In genomic region chr1:247467008-247467572, GRCh38 we compare ENCODE assay signal across 30 cellular contexts. TPM values are rescaled to one million over a fixed set of nuclear protein-coding genes. Genes with fewer than 3 reads are reported as not detected.
"Had no signal": no experiment of that assay in that cellular context is flagged by ENCODE, and none has a peak within 500 bp of the region (broad histone marks: within the 10 kb centered on the region; RNA-seq: fewer than 3 reads in every experiment).

No MANE protein-coding gene starts in this region.

- FAIRE-seq: RCC 7860 had no signal

- DNase-seq: activated B cell treated with CpG ODN at 0.5 μM for 24 hours; activated CD4-positive, alpha-beta memory T cell treated with anti-CD3 and anti-CD28 coated beads, Interleukin-2, amount 10 ng/mL, durations not matched to agents 7 days and 5 days; activated CD4-positive, alpha-beta T cell treated with anti-CD3 and anti-CD28 coated beads for 1 hour; activated CD4-positive, alpha-beta T cell treated with anti-CD3 and anti-CD28 coated beads, Interleukin-2, amount 10 ng/mL, durations not matched to agents 7 days and 5 days; activated naive CD8-positive, alpha-beta T cell treated with anti-CD3 and anti-CD28 coated beads, Interleukin-2, amount 50 U/mL, for 24 hours; amniotic stem cell; body of pancreas; Kasumi-1; KBM-7; NCI-H1092; NCI-H1417; NCI-H1694; NCI-H2029; NCI-H2107; NCI-H2171 treated with DMSO at 0.1 percent for 48 hours; NCI-H226; NCI-H526; NCI-H774; PC-3; SHP77; T-cell; T-helper 2 cell; T1000 had no signal

- H3K27me3 Mint-ChIP-seq: activated B cell treated with CpG ODN at 0.5 μM for 24 hours; activated CD4-positive, alpha-beta memory T cell treated with anti-CD3 and anti-CD28 coated beads, Interleukin-2, amount 10 ng/mL, durations not matched to agents 7 days and 5 days; activated CD4-positive, alpha-beta T cell treated with anti-CD3 and anti-CD28 coated beads, Interleukin-2, amount 10 ng/mL, durations not matched to agents 7 days and 5 days had no signal

- H3K36me3 Mint-ChIP-seq: activated naive CD4-positive, alpha-beta T cell treated with anti-CD3 and anti-CD28 coated beads, Interleukin-2, amount 50 U/mL, for 24 hours; T-cell had no signal

- H3K4me1 ChIP-seq: ascending aorta, body of pancreas had no signal

- H3K27ac ChIP-seq: ascending aorta, body of pancreas had no signal

- H3K4me3 ChIP-seq: ascending aorta, body of pancreas had no signal

- H3K27me3 ChIP-seq: ascending aorta, body of pancreas had no signal

- H3K4me1 Mint-ChIP-seq: activated CD4-positive, alpha-beta memory T cell treated with anti-CD3 and anti-CD28 coated beads, Interleukin-2, amount 10 ng/mL, durations not matched to agents 7 days and 5 days; activated CD4-positive, alpha-beta T cell treated with anti-CD3 and anti-CD28 coated beads, Interleukin-2, amount 10 ng/mL, durations not matched to agents 7 days and 5 days; activated naive CD4-positive, alpha-beta T cell treated with anti-CD3 and anti-CD28 coated beads, Interleukin-2, amount 50 U/mL, for 24 hours; activated naive CD8-positive, alpha-beta T cell treated with anti-CD3 and anti-CD28 coated beads, Interleukin-2, amount 50 U/mL, for 24 hours; central memory CD8-positive, alpha-beta T cell; T-cell had no signal

- H3K27ac Mint-ChIP-seq: activated B cell treated with CpG ODN at 0.5 μM for 24 hours; activated CD4-positive, alpha-beta memory T cell treated with anti-CD3 and anti-CD28 coated beads, Interleukin-2, amount 10 ng/mL, durations not matched to agents 7 days and 5 days; activated CD4-positive, alpha-beta T cell treated with anti-CD3 and anti-CD28 coated beads, Interleukin-2, amount 10 ng/mL, durations not matched to agents 7 days and 5 days; activated naive CD4-positive, alpha-beta T cell treated with anti-CD3 and anti-CD28 coated beads, Interleukin-2, amount 50 U/mL, for 24 hours; activated naive CD8-positive, alpha-beta T cell treated with anti-CD3 and anti-CD28 coated beads, Interleukin-2, amount 50 U/mL, for 24 hours; T-cell had no signal

- ATAC-seq: activated naive CD8-positive, alpha-beta T cell treated with anti-CD3 and anti-CD28 coated beads, Interleukin-2, amount 50 U/mL, for 24 hours; body of pancreas; PC-3; T-cell had no signal

- H3K9me3 ChIP-seq: body of pancreas had no signal

- H3K36me3 ChIP-seq: ascending aorta had no signal

- H3K4me3 Mint-ChIP-seq: activated B cell treated with CpG ODN at 0.5 μM for 24 hours; activated CD4-positive, alpha-beta memory T cell treated with anti-CD3 and anti-CD28 coated beads, Interleukin-2, amount 10 ng/mL, durations not matched to agents 7 days and 5 days; activated CD4-positive, alpha-beta T cell treated with anti-CD3 and anti-CD28 coated beads, Interleukin-2, amount 10 ng/mL, durations not matched to agents 7 days and 5 days; activated naive CD4-positive, alpha-beta T cell treated with anti-CD3 and anti-CD28 coated beads, Interleukin-2, amount 50 U/mL, for 24 hours; activated naive CD8-positive, alpha-beta T cell treated with anti-CD3 and anti-CD28 coated beads, Interleukin-2, amount 50 U/mL, for 24 hours; central memory CD8-positive, alpha-beta T cell; T-cell had no signal

- H3K9me3 Mint-ChIP-seq: activated CD4-positive, alpha-beta memory T cell treated with anti-CD3 and anti-CD28 coated beads, Interleukin-2, amount 10 ng/mL, durations not matched to agents 7 days and 5 days; activated CD4-positive, alpha-beta T cell treated with anti-CD3 and anti-CD28 coated beads, Interleukin-2, amount 10 ng/mL, durations not matched to agents 7 days and 5 days; activated naive CD4-positive, alpha-beta T cell treated with anti-CD3 and anti-CD28 coated beads, Interleukin-2, amount 50 U/mL, for 24 hours; activated naive CD8-positive, alpha-beta T cell treated with anti-CD3 and anti-CD28 coated beads, Interleukin-2, amount 50 U/mL, for 24 hours; central memory CD8-positive, alpha-beta T cell; T-cell had no signal

RNA-seq across cellular contexts. Expression of gene OR2B11, which starts 9.2 kb away (rescaled TPM):
- total RNA-seq: activated B cell treated with CpG ODN at 0.5 μM for 24 hours; activated CD4-positive, alpha-beta memory T cell treated with anti-CD3 and anti-CD28 coated beads, Interleukin-2, amount 10 ng/mL, durations not matched to agents 7 days and 5 days; activated CD4-positive, alpha-beta T cell treated with anti-CD3 and anti-CD28 coated beads, Interleukin-2, amount 10 ng/mL, durations not matched to agents 7 days and 5 days; activated CD8-positive, alpha-beta memory T cell treated with anti-CD3 and anti-CD28 coated beads for 36 hours; ascending aorta; body of pancreas; NCI-H460; PC-3; SK-MEL-5; T-cell had no signal

RNA-seq across cellular contexts. Expression of gene NLRP3, which starts 51.1 kb away (rescaled TPM):
- total RNA-seq: NCI-H460 had no signal
